ENCODE assay signal across 13 cellular contexts in the genomic region with DNA sequence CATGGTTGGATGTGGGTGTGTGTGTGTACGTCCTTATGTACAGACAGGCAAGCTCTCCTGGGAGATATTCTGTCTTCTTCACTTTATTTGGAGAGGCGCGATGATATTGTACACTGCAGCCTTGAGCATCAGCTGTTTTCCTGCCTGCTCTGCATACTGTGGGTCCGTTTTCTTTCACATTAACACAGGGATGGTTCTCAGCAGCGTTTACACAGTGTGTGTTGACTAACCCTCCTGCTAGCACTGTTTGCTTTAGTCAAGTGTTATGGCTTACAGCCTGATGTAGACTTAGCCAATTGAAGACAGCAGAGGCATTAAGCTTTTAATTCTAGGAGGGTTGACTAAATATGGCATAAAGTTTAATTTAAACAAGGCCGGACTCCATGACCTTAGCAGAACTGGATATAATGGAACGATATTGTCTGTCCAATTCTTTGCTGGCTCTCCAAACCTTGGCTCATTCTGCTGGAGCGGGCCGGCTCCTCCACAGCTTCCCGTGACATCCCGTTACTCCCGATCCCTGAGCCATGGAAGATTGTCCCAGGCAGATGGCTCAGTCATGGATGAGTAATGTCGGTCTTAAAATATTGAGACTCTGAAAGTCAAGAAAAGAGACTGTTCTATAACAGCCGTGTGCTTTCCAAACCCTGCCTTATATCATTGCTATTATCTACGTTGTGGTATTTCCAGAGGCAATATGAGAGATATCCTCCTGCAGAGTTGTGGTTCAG.
DNase-seq lines count a peak whose midpoint lies in the region; ATAC-seq, FAIRE-seq and TF ChIP-seq lines count a peak whose summit lies in the region.
"Had no signal": no experiment of that assay in that cellular context is flagged by ENCODE, and none has a peak within 500 bp of the region (broad histone marks: within the 10 kb centered on the region; RNA-seq: fewer than 3 reads in every experiment).

No MANE protein-coding gene starts in this region.

- TF ChIP-seq CTCF in K562 (IDR thresholded peaks at IDR 0.05 in 2 of 3, conservative IDR thresholded peaks at IDR 0.05 in 1 of 3; ENCODE audit: insufficient read depth in 2 of 3, low read depth in 1 of 3, low read length in 3 of 3) = no peak

- intact Hi-C loops in K562 (cut with micrococcal nuclease) = no loop called here

- TF ChIP-seq EP300 in K562 (IDR thresholded peaks at IDR 0.05; ENCODE audit: low read length) = no peak

- under 1% methylated on average over 15 of the region's 15 CpGs for WGBS in K562 (ENCODE audit: insufficient coverage, low coverage, missing lambda C conversion rate)

- no peak overlapping the region for H3K4me3 ChIP-seq in K562

- peak; percentile 95 for DNase-seq in DMS53 (lab: John Stamatoyannopoulos, UW)
- peak; percentile 88 for DNase-seq in NCI-H2029 (lab: John Stamatoyannopoulos, UW)
- no peak for DNase-seq in K562 (ENCODE audit: extremely low read depth in 1 of 4, low spot score in 3 of 4)
- peak; percentile 14 for DNase-seq in occipital lobe (lab: John Stamatoyannopoulos, UW)
- no peak for DNase-seq in RKO (ENCODE audit: low spot score)
- no peak for DNase-seq in midbrain (lab: John Stamatoyannopoulos, UW)
- DNase-seq: activated naive CD8-positive, alpha-beta T cell treated with anti-CD3 and anti-CD28 coated beads for 36 hours; DND-41; MV-4-11; naive thymus-derived CD8-positive, alpha-beta T cell had no signal

- no peak overlapping the region for H3K4me2 ChIP-seq in K562 (ENCODE audit: insufficient read depth, low read length)

- TF ChIP-seq RAD21 in K562 (CRISPR knock-in tag; conservative IDR thresholded peaks at IDR 0.05 in 1 of 2, IDR thresholded peaks at IDR 0.05 in 1 of 2) = no peak

- no peaks in the 10 kb centered on the region for H3K9me1 ChIP-seq in K562 (ENCODE audit: control insufficient read depth, insufficient read depth, low read length)

- TF ChIP-seq POLR2A in K562 (conservative IDR thresholded peaks at IDR 0.05) = no peak

- POLR2A ChIA-PET in K562 (lab: Yijun Ruan, JAX) = interaction anchor here (0.6 to 0.9 kb wide), 2 partner anchors 17 to 512 kb away, joined by 3 to 5 read pairs; no protein-coding TSS in a partner anchor

- H3K9ac ChIP-seq in K562 (ENCODE audit: insufficient read depth in 1 of 2, low read depth in 2 of 2, low read length in 2 of 2) = no peak overlapping the region

- H3K79me2 ChIP-seq in K562 (ENCODE audit: control insufficient read depth, insufficient read depth, low read length) = no peaks in the 10 kb centered on the region

- ATAC-seq in K562 (peak; percentile 18; the same call in 1 of the 3 replicates), HG03460 (IDR thresholded peaks at IDR 0.05; ENCODE audit: unreplicated experiment) (no peak), GM18868 (IDR thresholded peaks at IDR 0.05; ENCODE audit: unreplicated experiment) (no peak)
- ATAC-seq: naive thymus-derived CD8-positive, alpha-beta T cell had no signal

- no peaks in the 10 kb centered on the region for H3K4me1 ChIP-seq in K562 (replicated peaks in 1 of 2; ENCODE audit: control insufficient read depth in 2 of 2, insufficient read depth in 2 of 2, low read length in 2 of 2)

- in situ Hi-C loops in K562 (cut with MboI) = no loop called here

- H4K20me1 ChIP-seq in K562 (replicated peaks; ENCODE audit: control insufficient read depth, insufficient read depth, low read length) = no peaks in the 10 kb centered on the region

- FAIRE-seq in K562 (lab: Jason Lieb, UNC) = no peak
- FAIRE-seq: frontal cortex had no signal

- H3K27me3 ChIP-seq in K562 (ENCODE audit: control insufficient read depth in 2 of 2, insufficient read depth in 2 of 2, low read length in 2 of 2) = peaks cover 7 to 25% of the 10 kb centered on the region in 2 experiments; a peak in 4 of 5 replicates

- H2AFZ ChIP-seq in K562 (ENCODE audit: low read depth, low read length) = no peak overlapping the region

- CTCF ChIA-PET in K562 (lab: Yijun Ruan, JAX; ENCODE audit: low intra/inter-chr PET ratio) = no interaction called here

- no peaks in the 10 kb centered on the region for H3K36me3 ChIP-seq in K562 (ENCODE audit: control insufficient read depth, insufficient read depth, low read length)

- no peaks in the 10 kb centered on the region for H3K9me3 ChIP-seq in K562 (replicated peaks; ENCODE audit: control insufficient read depth, insufficient read depth, low read depth, low read length)

- no peak overlapping the region for H3K27ac ChIP-seq in K562 (ENCODE audit: extremely low read depth, low read depth, low read length)

- no TSS peak for BruUV-seq in K562 (replicated peaks; lab: Mats Ljungman, UMichigan)

TF ChIP-seq in K562, 482 proteins besides CTCF, POLR2A, EP300 and RAD21 (continues in another document):
- TF ChIP-seq HMG20A (CRISPR knock-in tag; conservative IDR thresholded peaks at IDR 0.05) (no peak), HNRNPK (IDR thresholded peaks at IDR 0.05; ENCODE audit: low read depth, low read length, poor library complexity, severe bottlenecking) (no peak), KDM1A (IDR thresholded peaks at IDR 0.05) (no peak), SETDB1 (IDR thresholded peaks at IDR 0.05; ENCODE audit: low read length) (no peak), WHSC1 (IDR thresholded peaks at IDR 0.05; ENCODE audit: low read length) (no peak), MECOM (CRISPR knock-in tag; IDR thresholded peaks at IDR 0.05) (no peak), MAZ (CRISPR knock-in tag; conservative IDR thresholded peaks at IDR 0.05 in 1 of 2, IDR thresholded peaks at IDR 0.05 in 1 of 2) (no peak), MCM5 (IDR thresholded peaks at IDR 0.05; ENCODE audit: low read depth) (no peak), ZBTB1 (CRISPR knock-in tag; IDR thresholded peaks at IDR 0.05; ENCODE audit: borderline replicate concordance, low read depth) (no peak), IRF2 (CRISPR knock-in tag; IDR thresholded peaks at IDR 0.05) (no peak), HNRNPUL1 (IDR thresholded peaks at IDR 0.05; ENCODE audit: low read length) (no peak), HNRNPH1 (optimal IDR thresholded peaks at IDR 0.05; ENCODE audit: low read depth, low read length) (no peak), CBX5 (IDR thresholded peaks at IDR 0.05; ENCODE audit: borderline replicate concordance, low read depth) (no peak), GATAD2A (IDR thresholded peaks at IDR 0.05) (no peak)
- TF ChIP-seq, protein P1, sequence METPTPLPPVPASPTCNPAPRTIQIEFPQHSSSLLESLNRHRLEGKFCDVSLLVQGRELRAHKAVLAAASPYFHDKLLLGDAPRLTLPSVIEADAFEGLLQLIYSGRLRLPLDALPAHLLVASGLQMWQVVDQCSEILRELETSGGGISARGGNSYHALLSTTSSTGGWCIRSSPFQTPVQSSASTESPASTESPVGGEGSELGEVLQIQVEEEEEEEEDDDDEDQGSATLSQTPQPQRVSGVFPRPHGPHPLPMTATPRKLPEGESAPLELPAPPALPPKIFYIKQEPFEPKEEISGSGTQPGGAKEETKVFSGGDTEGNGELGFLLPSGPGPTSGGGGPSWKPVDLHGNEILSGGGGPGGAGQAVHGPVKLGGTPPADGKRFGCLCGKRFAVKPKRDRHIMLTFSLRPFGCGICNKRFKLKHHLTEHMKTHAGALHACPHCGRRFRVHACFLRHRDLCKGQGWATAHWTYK (CRISPR knock-in tag; IDR thresholded peaks at IDR 0.05) = no peak
- TF ChIP-seq, protein P2, sequence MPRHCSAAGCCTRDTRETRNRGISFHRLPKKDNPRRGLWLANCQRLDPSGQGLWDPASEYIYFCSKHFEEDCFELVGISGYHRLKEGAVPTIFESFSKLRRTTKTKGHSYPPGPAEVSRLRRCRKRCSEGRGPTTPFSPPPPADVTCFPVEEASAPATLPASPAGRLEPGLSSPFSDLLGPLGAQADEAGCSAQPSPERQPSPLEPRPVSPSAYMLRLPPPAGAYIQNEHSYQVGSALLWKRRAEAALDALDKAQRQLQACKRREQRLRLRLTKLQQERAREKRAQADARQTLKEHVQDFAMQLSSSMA (CRISPR knock-in tag; IDR thresholded peaks at IDR 0.05) = no peak
- TF ChIP-seq, protein P3, sequence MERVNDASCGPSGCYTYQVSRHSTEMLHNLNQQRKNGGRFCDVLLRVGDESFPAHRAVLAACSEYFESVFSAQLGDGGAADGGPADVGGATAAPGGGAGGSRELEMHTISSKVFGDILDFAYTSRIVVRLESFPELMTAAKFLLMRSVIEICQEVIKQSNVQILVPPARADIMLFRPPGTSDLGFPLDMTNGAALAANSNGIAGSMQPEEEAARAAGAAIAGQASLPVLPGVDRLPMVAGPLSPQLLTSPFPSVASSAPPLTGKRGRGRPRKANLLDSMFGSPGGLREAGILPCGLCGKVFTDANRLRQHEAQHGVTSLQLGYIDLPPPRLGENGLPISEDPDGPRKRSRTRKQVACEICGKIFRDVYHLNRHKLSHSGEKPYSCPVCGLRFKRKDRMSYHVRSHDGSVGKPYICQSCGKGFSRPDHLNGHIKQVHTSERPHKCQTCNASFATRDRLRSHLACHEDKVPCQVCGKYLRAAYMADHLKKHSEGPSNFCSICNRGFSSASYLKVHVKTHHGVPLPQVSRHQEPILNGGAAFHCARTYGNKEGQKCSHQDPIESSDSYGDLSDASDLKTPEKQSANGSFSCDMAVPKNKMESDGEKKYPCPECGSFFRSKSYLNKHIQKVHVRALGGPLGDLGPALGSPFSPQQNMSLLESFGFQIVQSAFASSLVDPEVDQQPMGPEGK (CRISPR knock-in tag; IDR thresholded peaks at IDR 0.05; ENCODE audit: borderline replicate concordance) = no peak
- TF ChIP-seq, protein P4, sequence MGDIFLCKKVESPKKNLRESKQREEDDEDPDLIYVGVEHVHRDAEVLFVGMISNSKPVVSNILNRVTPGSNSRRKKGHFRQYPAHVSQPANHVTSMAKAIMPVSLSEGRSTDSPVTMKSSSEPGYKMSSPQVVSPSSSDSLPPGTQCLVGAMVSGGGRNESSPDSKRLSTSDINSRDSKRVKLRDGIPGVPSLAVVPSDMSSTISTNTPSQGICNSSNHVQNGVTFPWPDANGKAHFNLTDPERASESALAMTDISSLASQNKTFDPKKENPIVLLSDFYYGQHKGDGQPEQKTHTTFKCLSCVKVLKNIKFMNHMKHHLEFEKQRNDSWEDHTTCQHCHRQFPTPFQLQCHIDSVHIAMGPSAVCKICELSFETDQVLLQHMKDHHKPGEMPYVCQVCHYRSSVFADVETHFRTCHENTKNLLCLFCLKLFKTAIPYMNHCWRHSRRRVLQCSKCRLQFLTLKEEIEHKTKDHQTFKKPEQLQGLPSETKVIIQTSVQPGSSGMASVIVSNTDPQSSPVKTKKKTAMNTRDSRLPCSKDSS (IDR thresholded peaks at IDR 0.05; ENCODE audit: low read depth, partially characterized antibody) = no peak

Comparison
In these comparisons a context has a peak if more than half of its experiments do, and no peak if none do; other contexts are left out.
1. DNase-seq: peak in DMS53 (single experiment), NCI-H2029 (single experiment) and occipital lobe (single experiment); none in K562 (0 of 4), RKO (single experiment) and midbrain (single experiment).